1 cellular context compared by ENCODE assay signal in genomic region chr19:18193388-18194207, GRCh38.
TF ChIP-seq lines count a peak whose summit lies in the region.

No MANE protein-coding gene starts in this region.

TF ChIP-seq in GM23338, 12 proteins besides CTCF, POLR2A, EP300 and RAD21 (continued from another document):
- TF ChIP-seq ZNF462 (CRISPR knock-in tag; IDR thresholded peaks at IDR 0.05), result no peak
- no peak for TF ChIP-seq JUNB (IDR thresholded peaks at IDR 0.05; ENCODE audit: unreplicated experiment)
- TF ChIP-seq STAT1 (IDR thresholded peaks at IDR 0.05; ENCODE audit: unreplicated experiment), result no peak
- TF ChIP-seq EZH2phosphoT487 (IDR thresholded peaks at IDR 0.05; ENCODE audit: unreplicated experiment), result no peak
- TF ChIP-seq POLR2AphosphoS5 (IDR thresholded peaks at IDR 0.05; ENCODE audit: low read depth), result no peak
- TF ChIP-seq REST (IDR thresholded peaks at IDR 0.05; ENCODE audit: unreplicated experiment), result no peak
- no peak for TF ChIP-seq NANOG (IDR thresholded peaks at IDR 0.05; ENCODE audit: borderline replicate concordance)
- no peak for TF ChIP-seq ZNF331 (CRISPR knock-in tag; IDR thresholded peaks at IDR 0.05; ENCODE audit: low read depth)
